In genomic region chr4:141220655-141221605, GRCh38 we compare ENCODE assay signal across 8 cellular contexts. TPM values are rescaled to one million over a fixed set of nuclear protein-coding genes. Genes with fewer than 3 reads are reported as not detected.
DNase-seq lines count a peak whose midpoint lies in the region; ATAC-seq and TF ChIP-seq lines count a peak whose summit lies in the region.

Gene ZNF330 (plus strand): TSS chr4:141220895. CDS start chr4:141222372, 1,477 bp downstream.

- H3K9me3 ChIP-seq in RWPE2 (ENCODE audit: severe bottlenecking) = no peaks in the 10 kb centered on the region

- DNase-seq in EL (peak; percentile 87), KG1 (lab: John Stamatoyannopoulos, UW) (peak; percentile 60), RWPE2 (ENCODE audit: low spot score) (peak; percentile 75), fibroblast of pulmonary artery (ENCODE audit: low read depth) (peak; percentile 96)
- peak; percentile 83 for DNase-seq in activated effector memory CD4-positive, alpha-beta T cell treated with Interleukin-2 at 50 U/mL for 16 hours
- peak; percentile 87 for DNase-seq in natural killer cell treated with Interleukin-12 subunit alpha and Interleukin-12 subunit beta and Interleukin-15 and Interleukin-18, amount 100 ng/mL, for 72 hours (ENCODE audit: low spot score)
- peak; percentile 93 for DNase-seq in stimulated activated naive CD8-positive, alpha-beta T cell treated with anti-CD3 and anti-CD28 coated beads, Interleukin-15, Interleukin-2, amounts not matched to agents 100 U/mL and 50 U/mL, for 24 hours

- H3K27ac Mint-ChIP-seq in natural killer cell treated with Interleukin-12 subunit alpha and Interleukin-12 subunit beta and Interleukin-15 and Interleukin-18, amount 100 ng/mL, for 72 hours = peak within 1 kb of the TSS; percentile 92 to 97

- H3K4me1 Mint-ChIP-seq in natural killer cell treated with Interleukin-12 subunit alpha and Interleukin-12 subunit beta and Interleukin-15 and Interleukin-18, amount 100 ng/mL, for 72 hours (ENCODE audit: low read depth in 2 of 2) = peaks cover 23 to 31% of the 10 kb centered on the region in 2 donors

- H3K27ac ChIP-seq in RWPE2 (ENCODE audit: poor library complexity, severe bottlenecking) = peak within 1 kb of the TSS; percentile 52

- H3K4me3 ChIP-seq in RWPE2 (ENCODE audit: severe bottlenecking) = peak within 1 kb of the TSS; percentile 97
- H3K4me3 ChIP-seq in fibroblast of pulmonary artery (replicated peaks; ENCODE audit: low read depth, low read length) = peak within 1 kb of the TSS; percentile 92

- H3K4me3 Mint-ChIP-seq in natural killer cell treated with Interleukin-12 subunit alpha and Interleukin-12 subunit beta and Interleukin-15 and Interleukin-18, amount 100 ng/mL, for 72 hours = peak within 1 kb of the TSS; percentile 96

- TF ChIP-seq CTCF in RWPE2 (IDR thresholded peaks at IDR 0.05; ENCODE audit: poor library complexity, severe bottlenecking) (peak; percentile 55), fibroblast of pulmonary artery (IDR thresholded peaks at IDR 0.05; ENCODE audit: low read length, missing control alignments) (peak; percentile 32)

- H3K27me3 Mint-ChIP-seq in natural killer cell treated with Interleukin-12 subunit alpha and Interleukin-12 subunit beta and Interleukin-15 and Interleukin-18, amount 100 ng/mL, for 72 hours = peaks cover 6 to 8% of the 10 kb centered on the region in 2 donors

- ATAC-seq in GM21723 (IDR thresholded peaks at IDR 0.05; ENCODE audit: unreplicated experiment) = peak; percentile 92
- peak; percentile 87 for ATAC-seq in RWPE2 (ENCODE audit: low read depth)
- ATAC-seq in natural killer cell treated with Interleukin-12 subunit alpha and Interleukin-12 subunit beta and Interleukin-15 and Interleukin-18, amount 100 ng/mL, for 72 hours = peak; percentile 94 to 96
- ATAC-seq in stimulated activated naive CD8-positive, alpha-beta T cell treated with anti-CD3 and anti-CD28 coated beads, Interleukin-15, Interleukin-2, amounts not matched to agents 100 U/mL and 50 U/mL, for 24 hours = peak; percentile 88

- peaks cover 44% of the 10 kb centered on the region for H3K36me3 ChIP-seq in RWPE2 (ENCODE audit: low read depth)

- peaks cover 9% of the 10 kb centered on the region for H3K36me3 Mint-ChIP-seq in natural killer cell treated with Interleukin-12 subunit alpha and Interleukin-12 subunit beta and Interleukin-15 and Interleukin-18, amount 100 ng/mL, for 72 hours

- H3K4me1 ChIP-seq in RWPE2 (ENCODE audit: insufficient read depth, poor library complexity, severe bottlenecking) = peaks cover 13% of the 10 kb centered on the region

- no peaks in the 10 kb centered on the region for H3K9me3 Mint-ChIP-seq in natural killer cell treated with Interleukin-12 subunit alpha and Interleukin-12 subunit beta and Interleukin-15 and Interleukin-18, amount 100 ng/mL, for 72 hours

- H3K27me3 ChIP-seq in RWPE2 (ENCODE audit: insufficient read depth, poor library complexity, severe bottlenecking) = no peaks in the 10 kb centered on the region

RNA-seq across cellular contexts. Expression of gene ZNF330, which starts in this region (rescaled TPM):
- total RNA-seq in natural killer cell treated with Interleukin-12 subunit alpha and Interleukin-12 subunit beta and Interleukin-15 and Interleukin-18, amount 100 ng/mL, for 72 hours = 10 to 100 TPM; 32.4 to 36.0 TPM

Comparison
In these comparisons a context has a peak if more than half of its experiments do, and no peak if none do; other contexts are left out.
1. Peak in every context shown above with its lines: DNase-seq, ATAC-seq, H3K4me3 ChIP-seq and H3K27ac ChIP-seq.